1 cellular context compared by ENCODE assay signal in the genomic region with DNA sequence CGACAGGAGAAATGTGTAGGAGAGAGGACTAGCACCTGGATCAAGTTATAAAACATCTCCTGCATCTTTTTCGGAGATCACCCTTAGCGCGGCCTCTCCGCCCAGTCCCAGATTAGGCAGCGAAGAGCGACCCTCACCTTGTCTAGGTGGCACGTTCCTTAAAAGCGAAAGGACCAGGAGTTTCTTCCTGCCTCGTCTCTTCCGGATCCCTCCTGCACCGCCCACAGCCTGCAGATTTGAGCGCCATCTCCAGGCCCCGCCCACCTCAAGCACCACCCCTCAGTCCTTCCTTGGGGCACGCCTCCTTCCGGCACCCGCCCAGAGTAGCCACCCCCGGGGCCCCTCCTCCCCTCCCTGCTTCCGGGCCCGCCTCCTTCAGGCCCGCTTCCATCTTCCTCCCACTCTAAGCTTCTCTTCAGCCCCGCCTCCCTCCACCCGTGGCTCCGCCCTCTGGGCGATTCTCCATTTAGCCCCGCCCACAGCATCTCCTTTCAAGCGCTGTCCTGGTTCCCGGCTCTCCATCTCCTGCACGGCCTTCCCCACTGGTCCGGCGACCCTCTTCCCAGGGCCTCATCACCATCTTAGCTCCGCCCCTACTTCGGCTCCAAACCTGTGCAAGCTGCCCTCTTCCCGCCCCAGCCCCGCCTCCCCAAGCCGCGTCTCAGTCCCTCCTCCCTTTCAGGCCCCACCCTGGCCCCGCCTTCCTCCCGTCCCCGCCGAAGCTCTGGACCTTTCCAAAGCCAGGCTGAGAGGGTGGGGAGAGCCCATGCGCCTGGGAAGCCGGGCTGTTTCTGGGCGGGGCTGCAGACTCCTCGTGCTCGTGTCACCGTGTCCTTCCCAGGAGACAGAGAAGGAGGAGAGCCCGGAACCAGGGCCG.
TF ChIP-seq lines count a peak whose summit lies in the region.

No MANE protein-coding gene starts in this region.

TF ChIP-seq in HepG2, 621 proteins besides CTCF, POLR2A, EP300 and RAD21 (continued from another document and continues in another):
- TF ChIP-seq, protein P1, sequence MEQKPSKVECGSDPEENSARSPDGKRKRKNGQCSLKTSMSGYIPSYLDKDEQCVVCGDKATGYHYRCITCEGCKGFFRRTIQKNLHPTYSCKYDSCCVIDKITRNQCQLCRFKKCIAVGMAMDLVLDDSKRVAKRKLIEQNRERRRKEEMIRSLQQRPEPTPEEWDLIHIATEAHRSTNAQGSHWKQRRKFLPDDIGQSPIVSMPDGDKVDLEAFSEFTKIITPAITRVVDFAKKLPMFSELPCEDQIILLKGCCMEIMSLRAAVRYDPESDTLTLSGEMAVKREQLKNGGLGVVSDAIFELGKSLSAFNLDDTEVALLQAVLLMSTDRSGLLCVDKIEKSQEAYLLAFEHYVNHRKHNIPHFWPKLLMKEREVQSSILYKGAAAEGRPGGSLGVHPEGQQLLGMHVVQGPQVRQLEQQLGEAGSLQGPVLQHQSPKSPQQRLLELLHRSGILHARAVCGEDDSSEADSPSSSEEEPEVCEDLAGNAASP (CRISPR knock-in tag; IDR thresholded peaks at IDR 0.05; ENCODE audit: borderline replicate concordance), result no peak; the same call in 1 of the 2 replicates
- TF ChIP-seq, protein P2, sequence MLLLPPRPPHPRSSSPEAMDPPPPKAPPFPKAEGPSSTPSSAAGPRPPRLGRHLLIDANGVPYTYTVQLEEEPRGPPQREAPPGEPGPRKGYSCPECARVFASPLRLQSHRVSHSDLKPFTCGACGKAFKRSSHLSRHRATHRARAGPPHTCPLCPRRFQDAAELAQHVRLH (CRISPR knock-in tag; IDR thresholded peaks at IDR 0.05; ENCODE audit: borderline replicate concordance, low read depth), result peak; percentile 9; the same call in 1 of the 2 replicates
- TF ChIP-seq NRL (CRISPR knock-in tag; IDR thresholded peaks at IDR 0.05; ENCODE audit: borderline replicate concordance), result peak; percentile 93
- no peak for TF ChIP-seq FOXA1 (IDR thresholded peaks at IDR 0.05)
- 0 out of 2 replicates have a peak, but pooled peaks have one; percentile 13 for TF ChIP-seq FOXA1 (CRISPR knock-in tag; IDR thresholded peaks at IDR 0.05)
- TF ChIP-seq MED1 (CRISPR knock-in tag; IDR thresholded peaks at IDR 0.05), result peak; percentile 57
- TF ChIP-seq SSRP1 (CRISPR knock-in tag; IDR thresholded peaks at IDR 0.05), result peak; percentile 31; the same call in 1 of the 2 replicates
- no peak; the same call in 1 of the 2 replicates for TF ChIP-seq MZF1 (CRISPR knock-in tag; IDR thresholded peaks at IDR 0.05; ENCODE audit: borderline replicate concordance)
- peak; percentile 8 for TF ChIP-seq RBM39 (IDR thresholded peaks at IDR 0.05; ENCODE audit: low read depth, low read length, poor library complexity, severe bottlenecking)
- TF ChIP-seq, protein P3, sequence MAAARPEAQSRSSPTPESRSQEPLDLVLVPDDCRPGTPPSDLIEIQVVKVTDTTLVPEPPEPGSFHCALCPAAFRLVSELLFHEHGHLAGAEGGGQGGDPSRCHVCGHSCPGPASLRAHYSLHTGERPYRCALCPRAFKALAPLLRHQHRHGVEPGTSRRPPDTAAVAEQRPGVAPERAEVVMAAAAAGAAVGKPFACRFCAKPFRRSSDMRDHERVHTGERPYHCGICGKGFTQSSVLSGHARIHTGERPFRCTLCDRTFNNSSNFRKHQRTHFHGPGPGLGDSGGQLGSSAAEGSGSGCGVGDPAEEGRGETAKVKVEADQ (CRISPR knock-in tag; IDR thresholded peaks at IDR 0.05; ENCODE audit: borderline replicate concordance), result no peak
- TF ChIP-seq SP1 (IDR thresholded peaks at IDR 0.05), result peak; percentile 97
- peak; percentile 94 for TF ChIP-seq SP1 (CRISPR knock-in tag; IDR thresholded peaks at IDR 0.05)
- TF ChIP-seq ZNF383 (CRISPR knock-in tag; IDR thresholded peaks at IDR 0.05; ENCODE audit: borderline replicate concordance), result no peak
- no peak for TF ChIP-seq NONO (IDR thresholded peaks at IDR 0.05)
- peak; percentile 92 for TF ChIP-seq NONO (CRISPR knock-in tag; conservative IDR thresholded peaks at IDR 0.05)
- 0 out of 2 replicates have a peak, but pooled peaks have one; percentile 30 for TF ChIP-seq ZZZ3 (CRISPR knock-in tag; IDR thresholded peaks at IDR 0.05; ENCODE audit: borderline replicate concordance)
- TF ChIP-seq SMARCE1 (IDR thresholded peaks at IDR 0.05; ENCODE audit: borderline replicate concordance), result no peak
- no peak for TF ChIP-seq FOXM1 (CRISPR knock-in tag; IDR thresholded peaks at IDR 0.05)
- 0 out of 2 replicates have a peak, but pooled peaks have one; percentile 40 for TF ChIP-seq TOE1 (CRISPR knock-in tag; IDR thresholded peaks at IDR 0.05)
- 0 out of 2 replicates have a peak, but pooled peaks have one; percentile 2 for TF ChIP-seq MAFF (IDR thresholded peaks at IDR 0.05; ENCODE audit: low read depth, low read length)
- TF ChIP-seq PRMT3 (CRISPR knock-in tag; IDR thresholded peaks at IDR 0.05; ENCODE audit: borderline replicate concordance, low read depth), result no peak
- no peak for TF ChIP-seq MED8 (CRISPR knock-in tag; IDR thresholded peaks at IDR 0.05; ENCODE audit: insufficient replicate concordance)
- no peak for TF ChIP-seq ZFP62 (CRISPR knock-in tag; IDR thresholded peaks at IDR 0.05)
- TF ChIP-seq, protein P4, sequence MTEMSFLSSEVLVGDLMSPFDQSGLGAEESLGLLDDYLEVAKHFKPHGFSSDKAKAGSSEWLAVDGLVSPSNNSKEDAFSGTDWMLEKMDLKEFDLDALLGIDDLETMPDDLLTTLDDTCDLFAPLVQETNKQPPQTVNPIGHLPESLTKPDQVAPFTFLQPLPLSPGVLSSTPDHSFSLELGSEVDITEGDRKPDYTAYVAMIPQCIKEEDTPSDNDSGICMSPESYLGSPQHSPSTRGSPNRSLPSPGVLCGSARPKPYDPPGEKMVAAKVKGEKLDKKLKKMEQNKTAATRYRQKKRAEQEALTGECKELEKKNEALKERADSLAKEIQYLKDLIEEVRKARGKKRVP (CRISPR knock-in tag; IDR thresholded peaks at IDR 0.05), result no peak
- TF ChIP-seq ZNF326 (CRISPR knock-in tag; IDR thresholded peaks at IDR 0.05; ENCODE audit: borderline replicate concordance), result no peak
- TF ChIP-seq ARNT2 (CRISPR knock-in tag; IDR thresholded peaks at IDR 0.05; ENCODE audit: low read depth), result no peak; the same call in 1 of the 2 replicates
- TF ChIP-seq, protein P5, sequence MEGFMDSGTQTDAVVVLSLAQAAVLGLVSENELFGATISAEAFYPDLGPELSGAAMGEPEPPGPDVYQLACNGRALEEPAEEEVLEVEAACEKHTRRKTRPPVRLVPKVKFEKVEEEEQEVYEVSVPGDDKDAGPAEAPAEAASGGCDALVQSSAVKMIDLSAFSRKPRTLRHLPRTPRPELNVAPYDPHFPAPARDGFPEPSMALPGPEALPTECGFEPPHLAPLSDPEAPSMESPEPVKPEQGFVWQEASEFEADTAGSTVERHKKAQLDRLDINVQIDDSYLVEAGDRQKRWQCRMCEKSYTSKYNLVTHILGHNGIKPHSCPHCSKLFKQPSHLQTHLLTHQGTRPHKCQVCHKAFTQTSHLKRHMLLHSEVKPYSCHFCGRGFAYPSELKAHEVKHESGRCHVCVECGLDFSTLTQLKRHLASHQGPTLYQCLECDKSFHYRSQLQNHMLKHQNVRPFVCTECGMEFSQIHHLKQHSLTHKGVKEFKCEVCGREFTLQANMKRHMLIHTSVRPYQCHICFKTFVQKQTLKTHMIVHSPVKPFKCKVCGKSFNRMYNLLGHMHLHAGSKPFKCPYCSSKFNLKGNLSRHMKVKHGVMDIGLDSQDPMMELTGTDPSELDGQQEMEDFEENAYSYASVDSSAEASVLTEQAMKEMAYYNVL (CRISPR knock-in tag; IDR thresholded peaks at IDR 0.05; ENCODE audit: borderline replicate concordance), result no peak
- peak; percentile 95 for TF ChIP-seq CCDC6 (CRISPR knock-in tag; IDR thresholded peaks at IDR 0.05)
- peak; percentile 84 for TF ChIP-seq ZNF709 (CRISPR knock-in tag; IDR thresholded peaks at IDR 0.05)
- peak; percentile 44 for TF ChIP-seq ZNF501 (CRISPR knock-in tag; IDR thresholded peaks at IDR 0.05)
- TF ChIP-seq JUN (CRISPR knock-in tag; IDR thresholded peaks at IDR 0.05), result no peak; the same call in 1 of the 2 replicates
- TF ChIP-seq, protein P6, sequence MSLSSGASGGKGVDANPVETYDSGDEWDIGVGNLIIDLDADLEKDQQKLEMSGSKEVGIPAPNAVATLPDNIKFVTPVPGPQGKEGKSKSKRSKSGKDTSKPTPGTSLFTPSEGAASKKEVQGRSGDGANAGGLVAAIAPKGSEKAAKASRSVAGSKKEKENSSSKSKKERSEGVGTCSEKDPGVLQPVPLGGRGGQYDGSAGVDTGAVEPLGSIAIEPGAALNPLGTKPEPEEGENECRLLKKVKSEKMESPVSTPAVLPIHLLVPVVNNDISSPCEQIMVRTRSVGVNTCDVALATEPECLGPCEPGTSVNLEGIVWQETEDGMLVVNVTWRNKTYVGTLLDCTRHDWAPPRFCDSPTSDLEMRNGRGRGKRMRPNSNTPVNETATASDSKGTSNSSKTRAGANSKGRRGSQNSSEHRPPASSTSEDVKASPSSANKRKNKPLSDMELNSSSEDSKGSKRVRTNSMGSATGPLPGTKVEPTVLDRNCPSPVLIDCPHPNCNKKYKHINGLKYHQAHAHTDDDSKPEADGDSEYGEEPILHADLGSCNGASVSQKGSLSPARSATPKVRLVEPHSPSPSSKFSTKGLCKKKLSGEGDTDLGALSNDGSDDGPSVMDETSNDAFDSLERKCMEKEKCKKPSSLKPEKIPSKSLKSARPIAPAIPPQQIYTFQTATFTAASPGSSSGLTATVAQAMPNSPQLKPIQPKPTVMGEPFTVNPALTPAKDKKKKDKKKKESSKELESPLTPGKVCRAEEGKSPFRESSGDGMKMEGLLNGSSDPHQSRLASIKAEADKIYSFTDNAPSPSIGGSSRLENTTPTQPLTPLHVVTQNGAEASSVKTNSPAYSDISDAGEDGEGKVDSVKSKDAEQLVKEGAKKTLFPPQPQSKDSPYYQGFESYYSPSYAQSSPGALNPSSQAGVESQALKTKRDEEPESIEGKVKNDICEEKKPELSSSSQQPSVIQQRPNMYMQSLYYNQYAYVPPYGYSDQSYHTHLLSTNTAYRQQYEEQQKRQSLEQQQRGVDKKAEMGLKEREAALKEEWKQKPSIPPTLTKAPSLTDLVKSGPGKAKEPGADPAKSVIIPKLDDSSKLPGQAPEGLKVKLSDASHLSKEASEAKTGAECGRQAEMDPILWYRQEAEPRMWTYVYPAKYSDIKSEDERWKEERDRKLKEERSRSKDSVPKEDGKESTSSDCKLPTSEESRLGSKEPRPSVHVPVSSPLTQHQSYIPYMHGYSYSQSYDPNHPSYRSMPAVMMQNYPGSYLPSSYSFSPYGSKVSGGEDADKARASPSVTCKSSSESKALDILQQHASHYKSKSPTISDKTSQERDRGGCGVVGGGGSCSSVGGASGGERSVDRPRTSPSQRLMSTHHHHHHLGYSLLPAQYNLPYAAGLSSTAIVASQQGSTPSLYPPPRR (CRISPR knock-in tag; IDR thresholded peaks at IDR 0.05; ENCODE audit: borderline replicate concordance), result peak; percentile 9; the same call in 1 of the 2 replicates
- no peak for TF ChIP-seq ZNF678 (CRISPR knock-in tag; IDR thresholded peaks at IDR 0.05)
- TF ChIP-seq, protein P7, sequence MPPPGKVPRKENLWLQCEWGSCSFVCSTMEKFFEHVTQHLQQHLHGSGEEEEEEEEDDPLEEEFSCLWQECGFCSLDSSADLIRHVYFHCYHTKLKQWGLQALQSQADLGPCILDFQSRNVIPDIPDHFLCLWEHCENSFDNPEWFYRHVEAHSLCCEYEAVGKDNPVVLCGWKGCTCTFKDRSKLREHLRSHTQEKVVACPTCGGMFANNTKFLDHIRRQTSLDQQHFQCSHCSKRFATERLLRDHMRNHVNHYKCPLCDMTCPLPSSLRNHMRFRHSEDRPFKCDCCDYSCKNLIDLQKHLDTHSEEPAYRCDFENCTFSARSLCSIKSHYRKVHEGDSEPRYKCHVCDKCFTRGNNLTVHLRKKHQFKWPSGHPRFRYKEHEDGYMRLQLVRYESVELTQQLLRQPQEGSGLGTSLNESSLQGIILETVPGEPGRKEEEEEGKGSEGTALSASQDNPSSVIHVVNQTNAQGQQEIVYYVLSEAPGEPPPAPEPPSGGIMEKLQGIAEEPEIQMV (CRISPR knock-in tag; IDR thresholded peaks at IDR 0.05; ENCODE audit: low read depth), result no peak; the same call in 1 of the 2 replicates
- TF ChIP-seq ZNF850 (CRISPR knock-in tag; conservative IDR thresholded peaks at IDR 0.05), result no peak
- TF ChIP-seq SALL1 (CRISPR knock-in tag; IDR thresholded peaks at IDR 0.05), result peak; percentile 71
- no peak for TF ChIP-seq ZNF10 (CRISPR knock-in tag; IDR thresholded peaks at IDR 0.05; ENCODE audit: borderline replicate concordance, low read depth)
- peak; percentile 99 for TF ChIP-seq POLR2AphosphoS5 (IDR thresholded peaks at IDR 0.05; ENCODE audit: low read depth, low read length)
- TF ChIP-seq ZNF614 (CRISPR knock-in tag; IDR thresholded peaks at IDR 0.05; ENCODE audit: borderline replicate concordance), result peak; percentile 60; the same call in 1 of the 2 replicates
- TF ChIP-seq GABPA (IDR thresholded peaks at IDR 0.05; ENCODE audit: low read depth, low read length), result peak; percentile 75
- peak; percentile 94 for TF ChIP-seq GABPA (CRISPR knock-in tag; IDR thresholded peaks at IDR 0.05; ENCODE audit: low read depth)
- TF ChIP-seq MTF1 (CRISPR knock-in tag; IDR thresholded peaks at IDR 0.05), result no peak
- peak; percentile 53; the same call in 1 of the 2 replicates for TF ChIP-seq ZNF543 (CRISPR knock-in tag; IDR thresholded peaks at IDR 0.05)
- TF ChIP-seq U2AF1 (optimal IDR thresholded peaks at IDR 0.05; ENCODE audit: low read depth, low read length), result no peak
- no peak for TF ChIP-seq ZNF841 (CRISPR knock-in tag; IDR thresholded peaks at IDR 0.05; ENCODE audit: borderline replicate concordance)
- TF ChIP-seq, protein P8, sequence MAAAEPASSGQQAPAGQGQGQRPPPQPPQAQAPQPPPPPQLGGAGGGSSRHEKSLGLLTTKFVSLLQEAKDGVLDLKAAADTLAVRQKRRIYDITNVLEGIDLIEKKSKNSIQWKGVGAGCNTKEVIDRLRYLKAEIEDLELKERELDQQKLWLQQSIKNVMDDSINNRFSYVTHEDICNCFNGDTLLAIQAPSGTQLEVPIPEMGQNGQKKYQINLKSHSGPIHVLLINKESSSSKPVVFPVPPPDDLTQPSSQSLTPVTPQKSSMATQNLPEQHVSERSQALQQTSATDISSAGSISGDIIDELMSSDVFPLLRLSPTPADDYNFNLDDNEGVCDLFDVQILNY (CRISPR knock-in tag; conservative IDR thresholded peaks at IDR 0.05), result no peak
- no peak for TF ChIP-seq ZNF207 (IDR thresholded peaks at IDR 0.05; ENCODE audit: borderline replicate concordance)
- peak; percentile 90; the same call in 1 of the 3 replicates for TF ChIP-seq MXI1 (IDR thresholded peaks at IDR 0.05; ENCODE audit: borderline replicate concordance, low read depth, low read length)
- TF ChIP-seq, protein P9, sequence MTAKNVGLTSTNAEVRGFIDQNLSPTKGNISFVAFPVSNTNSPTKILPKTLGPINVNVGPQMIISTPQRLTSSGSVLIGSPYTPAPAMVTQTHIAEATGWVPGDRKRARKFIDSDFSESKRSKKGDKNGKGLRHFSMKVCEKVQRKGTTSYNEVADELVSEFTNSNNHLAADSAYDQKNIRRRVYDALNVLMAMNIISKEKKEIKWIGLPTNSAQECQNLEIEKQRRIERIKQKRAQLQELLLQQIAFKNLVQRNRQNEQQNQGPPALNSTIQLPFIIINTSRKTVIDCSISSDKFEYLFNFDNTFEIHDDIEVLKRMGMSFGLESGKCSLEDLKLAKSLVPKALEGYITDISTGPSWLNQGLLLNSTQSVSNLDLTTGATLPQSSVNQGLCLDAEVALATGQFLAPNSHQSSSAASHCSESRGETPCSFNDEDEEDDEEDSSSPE (CRISPR knock-in tag; IDR thresholded peaks at IDR 0.05), result peak; percentile 85
- peak; percentile 80 for TF ChIP-seq ATF7 (IDR thresholded peaks at IDR 0.05)
- TF ChIP-seq ATF7 (CRISPR knock-in tag; IDR thresholded peaks at IDR 0.05), result 0 out of 2 replicates have a peak, but pooled peaks have one; percentile 5
- TF ChIP-seq SAFB2 (CRISPR knock-in tag; IDR thresholded peaks at IDR 0.05; ENCODE audit: borderline replicate concordance, low read depth), result no peak
- peak; percentile 79 for TF ChIP-seq ZBTB38 (CRISPR knock-in tag; IDR thresholded peaks at IDR 0.05)
- TF ChIP-seq TGIF2 (CRISPR knock-in tag; IDR thresholded peaks at IDR 0.05), result peak; percentile 97; the same call in 1 of the 2 replicates
